Comparison of ENCODE assay signal across 8 cellular contexts in the genomic region with DNA sequence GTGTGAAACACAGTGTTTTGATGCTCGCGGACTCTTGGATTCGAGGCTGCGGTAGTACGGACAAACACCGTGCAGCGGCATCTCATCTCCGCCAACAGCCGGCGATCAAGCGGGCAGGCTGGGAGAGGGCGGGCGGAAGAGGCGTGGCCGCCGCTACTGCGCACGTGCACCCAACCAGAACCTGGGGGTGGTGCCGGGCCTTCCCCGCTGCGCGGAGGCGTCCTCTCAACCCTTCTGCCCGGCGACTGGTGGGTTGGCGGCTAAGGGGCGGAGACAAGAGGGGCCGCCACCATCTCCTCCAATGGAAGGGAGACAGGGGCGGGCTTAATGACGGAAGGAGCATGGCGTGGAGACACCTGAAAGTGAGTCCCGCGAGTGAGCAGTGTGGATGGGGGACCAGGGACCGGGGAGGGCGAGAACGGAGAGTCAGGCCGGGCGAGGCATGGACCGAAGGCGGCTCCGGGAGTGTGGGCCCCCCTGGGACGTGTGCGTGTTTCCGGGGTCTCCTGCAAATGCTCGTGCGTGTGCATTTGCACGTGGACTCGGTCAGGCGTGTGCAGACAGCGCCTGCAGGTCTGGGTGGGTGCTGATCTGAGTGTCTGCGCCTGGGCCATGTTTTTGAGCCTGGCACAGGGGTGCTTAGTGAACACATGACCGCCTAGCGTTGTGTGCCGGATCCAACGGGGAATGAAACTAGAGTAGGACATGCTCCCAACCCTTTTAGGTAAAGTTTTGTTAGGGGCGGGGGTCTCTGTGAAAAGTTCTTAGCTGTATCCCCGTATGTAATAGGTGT. TPM values are rescaled to one million over a fixed set of nuclear protein-coding genes. Genes with fewer than 3 reads are reported as not detected.
DNase-seq lines count a peak whose midpoint lies in the region; ATAC-seq and TF ChIP-seq lines count a peak whose summit lies in the region.

A gene (plus strand): TSS at position 321 of the 793 bp plus-strand sequence. CDS start 21 bp downstream, at position 342.

- CTCF ChIA-PET in CD4-positive, alpha-beta T cell (lab: Charles Lee), result no interaction called here

- no peaks in the 10 kb centered on the region for H3K27me3 ChIP-seq in CD4-positive, alpha-beta T cell (ENCODE audit: control insufficient read depth, insufficient read depth, low read length)
- no peaks in the 10 kb centered on the region for H3K27me3 ChIP-seq in right lobe of liver

- no peaks in the 10 kb centered on the region for H3K9me3 Mint-ChIP-seq in CD4-positive, alpha-beta T cell

- peak; percentile 94 to 98 (median 96) for DNase-seq in CD4-positive, alpha-beta T cell
- peak; percentile 99 for DNase-seq in NCI-H82 (lab: John Stamatoyannopoulos, UW)
- peak; percentile 96 to 97 for DNase-seq in activated CD4-positive, alpha-beta T cell treated with anti-CD3 and anti-CD28 coated beads, Interleukin-2, amount 50 U/mL, for 4 hours
- DNase-seq in dermis microvascular lymphatic vessel endothelial cell (ENCODE audit: low read depth in 2 of 2), result peak; percentile 92 to 98
- DNase-seq in right lobe of liver, result peak; percentile 98 to 99 (median 99)
- DNase-seq in stimulated activated CD4-positive, alpha-beta T cell treated with anti-CD3 and anti-CD28 coated beads, Interleukin-4, amount 100 ng/mL, for 24 hours, result peak; percentile 98

- peaks cover 12% of the 10 kb centered on the region for H3K4me1 Mint-ChIP-seq in CD4-positive, alpha-beta T cell (ENCODE audit: low read depth)

- peak within 1 kb of the TSS; percentile 78 to 94 (median 92) for H3K4me3 ChIP-seq in right lobe of liver

- no peaks in the 10 kb centered on the region for H3K9me3 ChIP-seq in CD4-positive, alpha-beta T cell (ENCODE audit: control insufficient read depth, low read length)
- no peaks in the 10 kb centered on the region for H3K9me3 ChIP-seq in right lobe of liver

- under 1% methylated on average over 41 of the region's 57 CpGs for WGBS in right lobe of liver (ENCODE audit: insufficient coverage, low coverage, low lambda C conversion rate, missing lambda C conversion rate)

- no peaks in the 10 kb centered on the region for H3K27me3 Mint-ChIP-seq in CD4-positive, alpha-beta T cell

- no peak for TF ChIP-seq CTCF in CD4-positive, alpha-beta T cell (IDR thresholded peaks at IDR 0.05)
- peak in 2 of 4 donors; percentile 20 to 35 for TF ChIP-seq CTCF in right lobe of liver (IDR thresholded peaks at IDR 0.05)

- peaks cover 17% of the 10 kb centered on the region for H3K36me3 Mint-ChIP-seq in CD4-positive, alpha-beta T cell (ENCODE audit: low read depth)

- peak; percentile 91 for TF ChIP-seq POLR2A in right lobe of liver (IDR thresholded peaks at IDR 0.05)

- peak within 1 kb of the TSS; percentile 73 for H3K27ac Mint-ChIP-seq in CD4-positive, alpha-beta T cell

- H3K4me3 Mint-ChIP-seq in CD4-positive, alpha-beta T cell, result peak within 1 kb of the TSS; percentile 96

- peak; percentile 99 for ATAC-seq in CD4-positive, alpha-beta T cell (ENCODE audit: poor library complexity)
- ATAC-seq in GM19452 (IDR thresholded peaks at IDR 0.05; ENCODE audit: unreplicated experiment) (peak; percentile 99), HG03575 (IDR thresholded peaks at IDR 0.05; ENCODE audit: extremely low read depth, insufficient number of reproducible peaks, low FRiP score, unreplicated experiment) (peak; percentile 91), right lobe of liver (peak; percentile 95 to 100 (median 98))

- intact Hi-C loops in CD4-positive, alpha-beta T cell (cut with DNase I, micrococcal nuclease), result loop anchor here (1.0 to 5.0 kb wide), 8 partner anchors 85 to 1486 kb away; a partner anchor contains a TSS
- intact Hi-C loops in right lobe of liver (cut with DNase I), result no loop called here

- peaks cover 0 to 28% (median 8%) of the 10 kb centered on the region in 4 donors for H3K4me1 ChIP-seq in right lobe of liver

- H3K36me3 ChIP-seq in right lobe of liver, result peaks cover 0 to 2% (median 0%) of the 10 kb centered on the region in 4 donors

- H3K27ac ChIP-seq in CD4-positive, alpha-beta T cell (ENCODE audit: low read depth, low read length), result peak within 1 kb of the TSS; percentile 58
- H3K27ac ChIP-seq in right lobe of liver, result peak within 1 kb of the TSS in 2 of 3 donors; percentile 56 to 83

- POLR2A ChIA-PET in CD4-positive, alpha-beta T cell (lab: Charles Lee), result no interaction called here

RNA-seq across cellular contexts. Expression of the gene that starts here (rescaled TPM):
- 1 to 10 TPM; 2.5 to 2.7 TPM for total RNA-seq in CD4-positive, alpha-beta T cell
- total RNA-seq in dermis microvascular lymphatic vessel endothelial cell (3.5 and 4.0 TPM in 2 replicates), right lobe of liver (100 to 1,000 TPM in 1 of 6 experiments, 10 to 100 TPM in 5; 26.7 to 108 (median 74.6) TPM)

Comparison
In these comparisons a context has a peak if more than half of its experiments do, and no peak if none do; other contexts are left out.
1. Peak in every context shown above with its lines: DNase-seq, ATAC-seq, H3K4me3 ChIP-seq and H3K27ac ChIP-seq.
2. intact Hi-C loops: an anchor here in CD4-positive, alpha-beta T cell (1.0 to 5.0 kb wide); none called in right lobe of liver.